ENCODE assay signal across 15 cellular contexts in the genomic region with DNA sequence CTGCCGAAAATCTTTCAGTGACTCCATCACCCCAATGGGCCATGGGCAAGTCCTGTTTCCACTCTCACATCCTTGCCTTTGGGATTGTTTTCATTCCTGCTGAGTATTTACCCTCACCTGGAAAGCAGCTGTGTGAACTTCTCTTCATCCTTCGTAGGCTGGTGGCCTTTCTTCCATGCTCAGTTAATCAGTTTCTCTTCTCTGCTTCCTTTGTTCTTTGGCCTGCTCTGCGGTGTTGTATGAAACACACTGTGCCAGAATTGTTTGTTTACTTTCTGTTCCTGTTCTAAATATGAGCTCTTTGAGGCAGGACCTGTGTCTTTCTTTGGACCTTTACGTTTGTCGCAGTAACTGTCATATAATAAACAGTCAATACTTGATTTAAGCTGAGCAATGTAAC. TPM values are rescaled to one million over a fixed set of nuclear protein-coding genes. Genes with fewer than 3 reads are reported as not detected.
A peak's percentile ranks its signal among the peaks of the same experiment; 100 is the strongest.
DNase-seq lines count a peak whose midpoint lies in the region; ATAC-seq and TF ChIP-seq lines count a peak whose summit lies in the region.
"Had no signal": no experiment of that assay in that cellular context is flagged by ENCODE, and none has a peak within 500 bp of the region (broad histone marks: within the 10 kb centered on the region; RNA-seq: fewer than 3 reads in every experiment).

No MANE protein-coding gene starts in this region.

- DNase-seq in GM12864 (ENCODE audit: low read depth) (peak; percentile 15), trophoblast cell (no peak), tibial nerve (ENCODE audit: low spot score in 2 of 2) (no peak), DMS 273 treated with DMSO at 0.1 percent for 48 hours (lab: John Stamatoyannopoulos, UW) (no peak)
- DNase-seq: CD8-positive, alpha-beta T cell; H7; NCI-H1105; NCI-H1694; NCI-H446; NCI-H526 treated with DMSO at 0.1 percent for 48 hours had no signal

- no peak overlapping the region for H4K8ac ChIP-seq in trophoblast cell (ENCODE audit: low read depth, low read length)

- H4K91ac ChIP-seq in trophoblast cell (ENCODE audit: low read depth, low read length), result no peak overlapping the region

- peak overlapping the region; percentile 45 for H3K18ac ChIP-seq in trophoblast cell (ENCODE audit: low read length)

- WGBS in trophoblast cell (ENCODE audit: extremely low coverage, insufficient coverage, insufficient read length), result no CpG with 5 or more reads among the region's 5 CpGs
- 83 to 86% methylated on average over 5 of the region's 5 CpGs for whole genome bisulfite sequencing in tibial nerve, 2 donors

- H3K9me3 ChIP-seq in HEK293 (ENCODE audit: control insufficient read depth, insufficient read depth, low read depth, low read length), result no peaks in the 10 kb centered on the region
- H3K9me3 ChIP-seq in iPS-18c (ENCODE audit: control insufficient read depth, insufficient read depth, low read length), result no peaks in the 10 kb centered on the region
- no peaks in the 10 kb centered on the region for H3K9me3 ChIP-seq in trophoblast cell (ENCODE audit: insufficient read depth, low read depth, low read length)
- H3K9me3 ChIP-seq in tibial nerve, result no peaks in the 10 kb centered on the region
- H3K9me3 ChIP-seq: BLaER1 treated with 17β-estradiol and CSF1 and Interleukin-3, amounts not matched to agents 10 nM and 100 nM had no signal

- H2AFZ ChIP-seq in trophoblast cell (ENCODE audit: insufficient read depth, low read length, poor library complexity), result no peak overlapping the region

- H3K4me1 ChIP-seq in HEK293 (ENCODE audit: control insufficient read depth, insufficient read depth, low read length), result peaks cover 34% of the 10 kb centered on the region
- peaks cover 2 to 10% of the 10 kb centered on the region in 2 experiments for H3K4me1 ChIP-seq in trophoblast cell (ENCODE audit: control insufficient read depth in 1 of 2, insufficient read depth in 2 of 2, low read length in 2 of 2)
- H3K4me1 ChIP-seq in tibial nerve, result peaks cover 0 to 39% (median 20%) of the 10 kb centered on the region in 4 donors

- no peak for TF ChIP-seq EP300 in tibial nerve (IDR thresholded peaks at IDR 0.05)

- peak overlapping the region; percentile 64 for H2BK12ac ChIP-seq in trophoblast cell (ENCODE audit: low read length)

- TF ChIP-seq CTCF in GM12864 (IDR thresholded peaks at IDR 0.05; ENCODE audit: low read depth, low read length, missing control alignments) (no peak), HEK293 (tag by site-specific recombination; IDR thresholded peaks at IDR 0.05) (no peak), tibial nerve (IDR thresholded peaks at IDR 0.05) (no peak)

- H3K14ac ChIP-seq in trophoblast cell (ENCODE audit: low read length), result no peak overlapping the region

- no peak overlapping the region for H3K27ac ChIP-seq in HEK293 (ENCODE audit: extremely low read depth, low read depth, low read length)
- no peak overlapping the region for H3K27ac ChIP-seq in trophoblast cell (ENCODE audit: low read depth, low read length)
- no peak overlapping the region for H3K27ac ChIP-seq in tibial nerve
- H3K27ac ChIP-seq: BLaER1 treated with 17β-estradiol and CSF1 and Interleukin-3, amounts not matched to agents 10 nM and 100 nM had no signal

- H3K4me3 ChIP-seq in GM12864 (ENCODE audit: low read depth, low read length) (no peak overlapping the region), HEK293 (ENCODE audit: low read depth, low read length) (no peak overlapping the region), iPS-18c (ENCODE audit: insufficient read depth, low read depth, low read length) (0 out of 2 replicates have a peak overlapping the region, but pooled peaks have one; percentile 17), trophoblast cell (ENCODE audit: low read depth, low read length) (no peak overlapping the region), tibial nerve (no peak overlapping the region)
- H3K4me3 ChIP-seq: BLaER1 treated with 17β-estradiol and CSF1 and Interleukin-3, amounts not matched to agents 10 nM and 100 nM had no signal

- no peak overlapping the region for H3K23ac ChIP-seq in trophoblast cell (ENCODE audit: low read length)

- CTCF ChIA-PET in HEK293 (lab: Yijun Ruan, JAX), result interaction anchor here (0.6 kb wide), 1 partner anchor 73 kb away, joined by 4 read pairs; no protein-coding TSS in a partner anchor

- H3K79me2 ChIP-seq in trophoblast cell (ENCODE audit: control insufficient read depth, insufficient read depth, low read length, poor library complexity), result peaks cover 10% of the 10 kb centered on the region

- H3K27me3 ChIP-seq in trophoblast cell (ENCODE audit: insufficient read depth, low read length) (no peaks in the 10 kb centered on the region), tibial nerve (no peaks in the 10 kb centered on the region)
- H3K27me3 ChIP-seq: BLaER1 treated with 17β-estradiol and CSF1 and Interleukin-3, amounts not matched to agents 10 nM and 100 nM had no signal

- H2BK120ac ChIP-seq in trophoblast cell (ENCODE audit: insufficient read depth, low read length, poor library complexity), result no peak overlapping the region

- H3K9ac ChIP-seq in trophoblast cell (ENCODE audit: low read length), result no peak overlapping the region
- H3K9ac ChIP-seq: BLaER1 treated with 17β-estradiol and CSF1 and Interleukin-3, amounts not matched to agents 10 nM and 100 nM had no signal

- POLR2A ChIA-PET in HEK293 (lab: Yijun Ruan, JAX), result interaction anchor here (0.7 kb wide), 1 partner anchor 49 kb away, joined by 3 read pairs; the partner anchor contains the start of gene ITSN1

- H3K36me3 ChIP-seq in HEK293 (ENCODE audit: control insufficient read depth in 2 of 2, insufficient read depth in 1 of 2, low read length in 2 of 2), result no peaks in the 10 kb centered on the region; a peak in 1 of 3 replicates
- H3K36me3 ChIP-seq in trophoblast cell (ENCODE audit: control insufficient read depth in 1 of 2, insufficient read depth in 2 of 2, low read length in 2 of 2), result peaks cover 0 to 3% of the 10 kb centered on the region in 2 experiments
- H3K36me3 ChIP-seq in tibial nerve, result no peaks in the 10 kb centered on the region

- TF ChIP-seq POLR2A in tibial nerve (IDR thresholded peaks at IDR 0.05), result no peak

- no peak for ATAC-seq in HG03196 (IDR thresholded peaks at IDR 0.05; ENCODE audit: unreplicated experiment)
- ATAC-seq: CD8-positive, alpha-beta T cell; Panc1 had no signal

- H2AK5ac ChIP-seq in trophoblast cell (ENCODE audit: low read length), result no peak overlapping the region

- no peaks in the 10 kb centered on the region for H3K79me1 ChIP-seq in trophoblast cell (ENCODE audit: low read length)

- H4K12ac ChIP-seq in trophoblast cell (ENCODE audit: low read depth, low read length), result no peak overlapping the region

- H3K4ac ChIP-seq in trophoblast cell (ENCODE audit: low read depth, low read length), result peak overlapping the region; percentile 75

- H2BK5ac ChIP-seq in trophoblast cell (ENCODE audit: low read depth, low read length, poor library complexity), result no peak overlapping the region

- H3K4me2 ChIP-seq in trophoblast cell (ENCODE audit: low read length), result no peak overlapping the region

TF ChIP-seq in HEK293, 187 proteins besides CTCF, POLR2A, EP300 and RAD21:
- TF ChIP-seq PRDM4 (tag by site-specific recombination; IDR thresholded peaks at IDR 0.05), result no peak
- peak; percentile 72 for TF ChIP-seq ZFP3 (tag by site-specific recombination; IDR thresholded peaks at IDR 0.05; ENCODE audit: low read depth)

RNA-seq across cellular contexts. Expression of gene ITSN1, which starts 48.6 kb away (rescaled TPM):
- 121 and 122 TPM in 2 replicates for polyA plus RNA-seq in trophoblast cell (2013)
- 100 to 1,000 TPM in 2 of 4 donors, 10 to 100 TPM in 2; 50.4 to 208 (median 96.7) TPM for total RNA-seq in tibial nerve

RNA-seq across cellular contexts. Expression of gene CRYZL1, which starts 49.3 kb away (rescaled TPM):
- 20.4 and 21.1 TPM in 2 replicates for polyA plus RNA-seq in trophoblast cell (2013)
- 10 to 100 TPM; 48.8 to 94.4 (median 74.8) TPM for total RNA-seq in tibial nerve
